8 cellular contexts compared by ENCODE assay signal in genomic region chr12:98725481-98726247, GRCh38.
DNase-seq lines count a peak whose midpoint lies in the region; ATAC-seq and TF ChIP-seq lines count a peak whose summit lies in the region.

No MANE protein-coding gene starts in this region.

- peak; percentile 92 for ATAC-seq in GM18909 (IDR thresholded peaks at IDR 0.05; ENCODE audit: poor library complexity, unreplicated experiment)
- ATAC-seq in HG03139 (IDR thresholded peaks at IDR 0.05; ENCODE audit: unreplicated experiment): peak; percentile 81
- no peak for ATAC-seq in GM21515 (IDR thresholded peaks at IDR 0.05; ENCODE audit: unreplicated experiment)

- peak; percentile 76 for DNase-seq in DMS53 (lab: John Stamatoyannopoulos, UW)
- DNase-seq in NCI-H345 treated with DMSO at 0.1 percent for 48 hours (lab: John Stamatoyannopoulos, UW; ENCODE audit: unreplicated experiment): peak; percentile 13
- DNase-seq in adipocyte (ENCODE audit: low read depth): peak; percentile 72
- DNase-seq in hepatocyte (ENCODE audit: low spot score): peak; percentile 73
- peak; percentile 49 for DNase-seq in stimulated activated CD4-positive, alpha-beta T cell treated with anti-CD3 and anti-CD28 coated beads, Interleukin-4, amount 100 ng/mL, for 24 hours

- H3K9me3 ChIP-seq in adipocyte (ENCODE audit: control insufficient read depth, low read length) (no peaks in the 10 kb centered on the region), hepatocyte (ENCODE audit: low read depth) (no peaks in the 10 kb centered on the region)

- H3K9me2 ChIP-seq in hepatocyte (replicated peaks; ENCODE audit: insufficient read depth): no peaks in the 10 kb centered on the region

- H3K79me2 ChIP-seq in hepatocyte: no peaks in the 10 kb centered on the region

- no peak overlapping the region for H3K4me3 ChIP-seq in adipocyte (ENCODE audit: low read length)
- H3K4me3 ChIP-seq in hepatocyte: no peak overlapping the region

- no peak overlapping the region for H3K27ac ChIP-seq in hepatocyte

- H3K27me3 ChIP-seq in adipocyte (replicated peaks; ENCODE audit: control insufficient read depth, insufficient read depth, low read length) (no peaks in the 10 kb centered on the region), hepatocyte (no peaks in the 10 kb centered on the region)

- 65% methylated on average over 5 of the region's 5 CpGs for WGBS in hepatocyte (ENCODE audit: low lambda C conversion rate, missing lambda C conversion rate)

- H2AFZ ChIP-seq in hepatocyte: no peak overlapping the region

- peaks cover 42% of the 10 kb centered on the region for H3K36me3 ChIP-seq in adipocyte (ENCODE audit: control insufficient read depth, insufficient read depth, low read length, severe bottlenecking)
- H3K36me3 ChIP-seq in hepatocyte (replicated peaks; ENCODE audit: insufficient read depth, low read depth): no peaks in the 10 kb centered on the region

- H3K4me1 ChIP-seq in adipocyte (ENCODE audit: control insufficient read depth, insufficient read depth, low read length) (peaks cover 6% of the 10 kb centered on the region), hepatocyte (ENCODE audit: insufficient read depth) (no peaks in the 10 kb centered on the region)

- H3K9ac ChIP-seq in adipocyte (ENCODE audit: low read length): no peak overlapping the region

- no peak overlapping the region for H3K4me2 ChIP-seq in hepatocyte

- H4K20me1 ChIP-seq in hepatocyte (ENCODE audit: insufficient read depth, poor library complexity, severe bottlenecking): no peaks in the 10 kb centered on the region

- TF ChIP-seq CTCF in hepatocyte (IDR thresholded peaks at IDR 0.05; ENCODE audit: poor library complexity): peak; percentile 65

Comparison
In these comparisons a context has a peak if more than half of its experiments do, and no peak if none do; other contexts are left out.
1. DNase-seq: peak in every context shown above with its lines; median percentile 76 in DMS53; 73 in hepatocyte; 72 in adipocyte; 49 in stimulated activated CD4-positive, alpha-beta T cell treated with anti-CD3 and anti-CD28 coated beads, Interleukin-4, amount 100 ng/mL, for 24 hours; 13 in NCI-H345 treated with DMSO at 0.1 percent for 48 hours.